In the genomic region with DNA sequence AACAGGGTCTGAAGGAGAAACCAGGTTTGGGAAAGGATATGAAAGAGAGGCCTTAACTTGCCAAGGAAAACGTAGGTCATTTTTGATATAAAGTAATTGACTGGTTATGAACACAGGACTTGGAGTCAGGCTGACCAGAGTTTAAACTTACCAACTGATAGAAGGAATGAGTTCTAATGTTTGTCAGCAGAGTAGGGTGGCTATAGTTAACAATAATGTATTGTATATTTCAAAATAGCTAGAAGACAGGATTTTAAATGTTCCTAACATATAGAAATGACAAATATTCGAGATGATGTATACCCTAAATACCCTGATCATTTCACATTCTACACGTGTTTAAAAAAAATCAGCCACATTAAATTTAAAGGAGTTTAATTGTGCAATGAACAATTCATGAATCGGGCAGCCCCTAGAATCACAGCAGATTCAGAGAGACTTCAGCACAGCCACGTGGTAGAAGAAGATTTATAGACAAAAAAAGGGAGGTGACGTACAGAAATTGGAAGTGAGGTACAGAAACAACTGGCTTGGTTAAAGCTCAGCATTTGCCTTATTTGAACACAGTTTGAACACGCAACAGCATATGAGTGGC, we compare ENCODE assay signal across 1 cellular context.
TF ChIP-seq lines count a peak whose summit lies in the region.

No MANE protein-coding gene starts in this region.

TF ChIP-seq in SK-N-SH treated with all-trans-retinoic acid at 6 μM for 48 hours, 23 proteins besides CTCF, POLR2A, EP300 and RAD21 (continued from another document):
- no peak for TF ChIP-seq ZNF565 (CRISPR knock-in tag; conservative IDR thresholded peaks at IDR 0.05; ENCODE audit: low read depth)
- TF ChIP-seq RARB (CRISPR knock-in tag; IDR thresholded peaks at IDR 0.05) = no peak
- TF ChIP-seq ZFP3 (CRISPR knock-in tag; IDR thresholded peaks at IDR 0.05) = no peak
- no peak for TF ChIP-seq TOX (CRISPR knock-in tag; IDR thresholded peaks at IDR 0.05; ENCODE audit: borderline replicate concordance)
- TF ChIP-seq, protein P1, sequence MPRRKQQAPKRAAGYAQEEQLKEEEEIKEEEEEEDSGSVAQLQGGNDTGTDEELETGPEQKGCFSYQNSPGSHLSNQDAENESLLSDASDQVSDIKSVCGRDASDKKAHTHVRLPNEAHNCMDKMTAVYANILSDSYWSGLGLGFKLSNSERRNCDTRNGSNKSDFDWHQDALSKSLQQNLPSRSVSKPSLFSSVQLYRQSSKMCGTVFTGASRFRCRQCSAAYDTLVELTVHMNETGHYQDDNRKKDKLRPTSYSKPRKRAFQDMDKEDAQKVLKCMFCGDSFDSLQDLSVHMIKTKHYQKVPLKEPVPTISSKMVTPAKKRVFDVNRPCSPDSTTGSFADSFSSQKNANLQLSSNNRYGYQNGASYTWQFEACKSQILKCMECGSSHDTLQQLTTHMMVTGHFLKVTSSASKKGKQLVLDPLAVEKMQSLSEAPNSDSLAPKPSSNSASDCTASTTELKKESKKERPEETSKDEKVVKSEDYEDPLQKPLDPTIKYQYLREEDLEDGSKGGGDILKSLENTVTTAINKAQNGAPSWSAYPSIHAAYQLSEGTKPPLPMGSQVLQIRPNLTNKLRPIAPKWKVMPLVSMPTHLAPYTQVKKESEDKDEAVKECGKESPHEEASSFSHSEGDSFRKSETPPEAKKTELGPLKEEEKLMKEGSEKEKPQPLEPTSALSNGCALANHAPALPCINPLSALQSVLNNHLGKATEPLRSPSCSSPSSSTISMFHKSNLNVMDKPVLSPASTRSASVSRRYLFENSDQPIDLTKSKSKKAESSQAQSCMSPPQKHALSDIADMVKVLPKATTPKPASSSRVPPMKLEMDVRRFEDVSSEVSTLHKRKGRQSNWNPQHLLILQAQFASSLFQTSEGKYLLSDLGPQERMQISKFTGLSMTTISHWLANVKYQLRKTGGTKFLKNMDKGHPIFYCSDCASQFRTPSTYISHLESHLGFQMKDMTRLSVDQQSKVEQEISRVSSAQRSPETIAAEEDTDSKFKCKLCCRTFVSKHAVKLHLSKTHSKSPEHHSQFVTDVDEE (CRISPR knock-in tag; IDR thresholded peaks at IDR 0.05) = no peak
- no peak for TF ChIP-seq OSR1 (CRISPR knock-in tag; IDR thresholded peaks at IDR 0.05)
- TF ChIP-seq, protein P2, sequence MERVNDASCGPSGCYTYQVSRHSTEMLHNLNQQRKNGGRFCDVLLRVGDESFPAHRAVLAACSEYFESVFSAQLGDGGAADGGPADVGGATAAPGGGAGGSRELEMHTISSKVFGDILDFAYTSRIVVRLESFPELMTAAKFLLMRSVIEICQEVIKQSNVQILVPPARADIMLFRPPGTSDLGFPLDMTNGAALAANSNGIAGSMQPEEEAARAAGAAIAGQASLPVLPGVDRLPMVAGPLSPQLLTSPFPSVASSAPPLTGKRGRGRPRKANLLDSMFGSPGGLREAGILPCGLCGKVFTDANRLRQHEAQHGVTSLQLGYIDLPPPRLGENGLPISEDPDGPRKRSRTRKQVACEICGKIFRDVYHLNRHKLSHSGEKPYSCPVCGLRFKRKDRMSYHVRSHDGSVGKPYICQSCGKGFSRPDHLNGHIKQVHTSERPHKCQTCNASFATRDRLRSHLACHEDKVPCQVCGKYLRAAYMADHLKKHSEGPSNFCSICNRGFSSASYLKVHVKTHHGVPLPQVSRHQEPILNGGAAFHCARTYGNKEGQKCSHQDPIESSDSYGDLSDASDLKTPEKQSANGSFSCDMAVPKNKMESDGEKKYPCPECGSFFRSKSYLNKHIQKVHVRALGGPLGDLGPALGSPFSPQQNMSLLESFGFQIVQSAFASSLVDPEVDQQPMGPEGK (CRISPR knock-in tag; IDR thresholded peaks at IDR 0.05; ENCODE audit: borderline replicate concordance) = no peak
- TF ChIP-seq ZC3H10 (CRISPR knock-in tag; IDR thresholded peaks at IDR 0.05) = no peak
- no peak for TF ChIP-seq SNAI2 (CRISPR knock-in tag; IDR thresholded peaks at IDR 0.05)
- TF ChIP-seq ZFP30 (CRISPR knock-in tag; IDR thresholded peaks at IDR 0.05) = no peak
- no peak for TF ChIP-seq BACH2 (CRISPR knock-in tag; IDR thresholded peaks at IDR 0.05; ENCODE audit: borderline replicate concordance)
- TF ChIP-seq ARNTL (CRISPR knock-in tag; IDR thresholded peaks at IDR 0.05; ENCODE audit: borderline replicate concordance, low read depth) = no peak
- no peak for TF ChIP-seq GLIS3 (CRISPR knock-in tag; IDR thresholded peaks at IDR 0.05)
